In the genomic region with DNA sequence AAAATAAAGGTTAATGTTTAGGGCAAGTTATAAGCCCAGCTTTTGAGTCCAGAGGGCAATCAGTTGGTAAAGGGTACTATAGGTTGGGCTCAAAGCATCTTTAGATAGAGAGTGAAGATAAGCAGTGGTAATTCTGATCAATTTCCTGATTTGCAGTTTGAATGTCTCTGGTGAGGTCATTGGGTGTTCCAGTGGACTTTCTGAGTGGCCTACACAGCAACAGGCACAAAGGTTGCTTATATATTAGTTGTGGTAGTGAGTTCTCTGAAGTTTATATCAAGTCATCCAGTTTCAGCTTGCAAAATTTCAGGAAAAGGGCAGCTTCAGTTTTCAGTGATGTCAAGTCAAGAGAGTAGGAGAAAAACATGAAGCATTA, we compare ENCODE assay signal across 25 cellular contexts. TPM values are rescaled to one million over a fixed set of nuclear protein-coding genes. Genes with fewer than 3 reads are reported as not detected.
DNase-seq lines count a peak whose midpoint lies in the region; ATAC-seq, FAIRE-seq and TF ChIP-seq lines count a peak whose summit lies in the region.
"Had no signal": no experiment of that assay in that cellular context is flagged by ENCODE, and none has a peak within 500 bp of the region (broad histone marks: within the 10 kb centered on the region; RNA-seq: fewer than 3 reads in every experiment).

No MANE protein-coding gene starts in this region.

- H3K36me3 ChIP-seq in endothelial cell of umbilical vein (ENCODE audit: control insufficient read depth in 2 of 2, extremely low read depth in 1 of 2, insufficient read depth in 2 of 2, low read length in 2 of 2) = no peaks in the 10 kb centered on the region
- no peaks in the 10 kb centered on the region for H3K36me3 ChIP-seq in right lobe of liver
- H3K36me3 ChIP-seq in colonic mucosa = no peaks in the 10 kb centered on the region
- no peaks in the 10 kb centered on the region for H3K36me3 ChIP-seq in trophoblast cell (ENCODE audit: control insufficient read depth in 1 of 2, insufficient read depth in 2 of 2, low read length in 2 of 2)
- H3K36me3 ChIP-seq: BE2C had no signal

- no peak overlapping the region for H4K91ac ChIP-seq in trophoblast cell (ENCODE audit: low read depth, low read length)

- no peak for FAIRE-seq in endothelial cell of umbilical vein (lab: Jason Lieb, UNC)
- FAIRE-seq: A549, G401.6, GM12892, GM19239, H1 had no signal

- H3K27ac ChIP-seq in VCaP = peak overlapping the region; percentile 76
- no peak overlapping the region for H3K27ac ChIP-seq in endothelial cell of umbilical vein (ENCODE audit: insufficient read depth, low read depth, low read length)
- H3K27ac ChIP-seq in right lobe of liver = peak overlapping the region; percentile 28 to 91 (median 88)
- no peak overlapping the region for H3K27ac ChIP-seq in colonic mucosa
- H3K27ac ChIP-seq in trophoblast cell (ENCODE audit: low read depth, low read length) = no peak overlapping the region
- H3K27ac ChIP-seq: A549; BLaER1 treated with 17β-estradiol and CSF1 and Interleukin-3, amounts not matched to agents 10 nM and 100 nM; GM23248 had no signal

- H3K79me2 ChIP-seq in endothelial cell of umbilical vein (ENCODE audit: control insufficient read depth, insufficient read depth, low read length) (no peaks in the 10 kb centered on the region), trophoblast cell (ENCODE audit: control insufficient read depth, insufficient read depth, low read length, poor library complexity) (no peaks in the 10 kb centered on the region)

- no peak overlapping the region for H3K14ac ChIP-seq in trophoblast cell (ENCODE audit: low read length)

- POLR2A ChIA-PET in endothelial cell of umbilical vein (lab: Charles Lee) = no interaction called here

- H4K8ac ChIP-seq in trophoblast cell (ENCODE audit: low read depth, low read length) = no peak overlapping the region

- peak; percentile 37 for DNase-seq in DMS53 (lab: John Stamatoyannopoulos, UW)
- no peak for DNase-seq in DMS53 treated with DMSO at 0.1 percent for 48 hours (lab: John Stamatoyannopoulos, UW; ENCODE audit: unreplicated experiment)
- peak; percentile 28 for DNase-seq in endothelial cell of umbilical vein (ENCODE audit: low read depth, low spot score)
- DNase-seq in right lobe of liver = no peak
- DNase-seq in colonic mucosa = no peak
- no peak for DNase-seq in trophoblast cell
- DNase-seq: 8988T; ACHN; AML-193; BE2C; Calu3; CD4-positive, alpha-beta memory T cell; COR-L47; DND-41; GM23248; H7; HCEC 1CT had no signal

- H4K20me1 ChIP-seq in endothelial cell of umbilical vein (replicated peaks; ENCODE audit: control insufficient read depth, extremely low read depth, insufficient read depth, low read length) = no peaks in the 10 kb centered on the region
- H4K20me1 ChIP-seq: BLaER1 treated with 17β-estradiol and CSF1 and Interleukin-3, amounts not matched to agents 10 nM and 100 nM had no signal

- H3K9ac ChIP-seq in endothelial cell of umbilical vein (replicated peaks; ENCODE audit: extremely low read depth, insufficient read depth, low read length) = no peak overlapping the region
- no peak overlapping the region for H3K9ac ChIP-seq in colonic mucosa (ENCODE audit: low read depth in 2 of 2, low read length in 2 of 2)
- no peak overlapping the region for H3K9ac ChIP-seq in trophoblast cell (ENCODE audit: low read length)
- H3K9ac ChIP-seq: BLaER1 treated with 17β-estradiol and CSF1 and Interleukin-3, amounts not matched to agents 10 nM and 100 nM; GM23248 had no signal

- H3K4me1 ChIP-seq in endothelial cell of umbilical vein (ENCODE audit: control insufficient read depth, extremely low read depth, insufficient read depth, low read length) = peaks cover 2% of the 10 kb centered on the region
- peaks cover 0 to 67% (median 28%) of the 10 kb centered on the region in 4 donors for H3K4me1 ChIP-seq in right lobe of liver
- no peaks in the 10 kb centered on the region for H3K4me1 ChIP-seq in colonic mucosa
- no peaks in the 10 kb centered on the region for H3K4me1 ChIP-seq in trophoblast cell (ENCODE audit: control insufficient read depth in 1 of 2, insufficient read depth in 2 of 2, low read length in 2 of 2)
- H3K4me1 ChIP-seq: A549; BE2C; BLaER1 treated with 17β-estradiol and CSF1 and Interleukin-3, amounts not matched to agents 10 nM and 100 nM had no signal

- no peak overlapping the region for H3K4ac ChIP-seq in trophoblast cell (ENCODE audit: low read depth, low read length)

- no peaks in the 10 kb centered on the region for H3K9me3 ChIP-seq in endothelial cell of umbilical vein (replicated peaks; ENCODE audit: control insufficient read depth, insufficient read depth, low read length)
- H3K9me3 ChIP-seq in right lobe of liver = no peaks in the 10 kb centered on the region
- H3K9me3 ChIP-seq in colonic mucosa = no peaks in the 10 kb centered on the region
- H3K9me3 ChIP-seq in trophoblast cell (ENCODE audit: insufficient read depth, low read depth, low read length) = no peaks in the 10 kb centered on the region
- H3K9me3 ChIP-seq: A549, BE2C had no signal

- H2BK5ac ChIP-seq in trophoblast cell (ENCODE audit: low read depth, low read length, poor library complexity) = no peak overlapping the region

- no peaks in the 10 kb centered on the region for H3K9me1 ChIP-seq in endothelial cell of umbilical vein (replicated peaks; ENCODE audit: control insufficient read depth, extremely low read depth, insufficient read depth, low read length)

- no peak overlapping the region for H2AFZ ChIP-seq in endothelial cell of umbilical vein (ENCODE audit: low read depth, low read length)
- H2AFZ ChIP-seq in trophoblast cell (ENCODE audit: insufficient read depth, low read length, poor library complexity) = no peak overlapping the region
- H2AFZ ChIP-seq: GM23248 had no signal

- H3K27me3 ChIP-seq in endothelial cell of umbilical vein (ENCODE audit: control insufficient read depth in 2 of 2, insufficient read depth in 2 of 2, low read length in 2 of 2) (no peaks in the 10 kb centered on the region), right lobe of liver (no peaks in the 10 kb centered on the region), colonic mucosa (no peaks in the 10 kb centered on the region), trophoblast cell (ENCODE audit: insufficient read depth, low read length) (no peaks in the 10 kb centered on the region)
- H3K27me3 ChIP-seq: BE2C; BLaER1 treated with 17β-estradiol and CSF1 and Interleukin-3, amounts not matched to agents 10 nM and 100 nM had no signal

- H4K12ac ChIP-seq in trophoblast cell (ENCODE audit: low read depth, low read length) = no peak overlapping the region

- H2BK120ac ChIP-seq in trophoblast cell (ENCODE audit: insufficient read depth, low read length, poor library complexity) = no peak overlapping the region

- TF ChIP-seq CTCF in VCaP (conservative IDR thresholded peaks at IDR 0.05) (no peak), endothelial cell of umbilical vein (IDR thresholded peaks at IDR 0.05; ENCODE audit: extremely low read depth in 1 of 2, insufficient read depth in 1 of 2, low read depth in 1 of 2, low read length in 2 of 2) (no peak), right lobe of liver (IDR thresholded peaks at IDR 0.05) (no peak), colonic mucosa (IDR thresholded peaks at IDR 0.05) (no peak)

- no peak overlapping the region for H2BK12ac ChIP-seq in trophoblast cell (ENCODE audit: low read length)

- intact Hi-C loops in endothelial cell of umbilical vein (cut with micrococcal nuclease) = no loop called here
- intact Hi-C loops in right lobe of liver (cut with DNase I) = no loop called here
- intact Hi-C loops in colonic mucosa (cut with DNase I) = no loop called here

- CTCF ChIA-PET in endothelial cell of umbilical vein (lab: Charles Lee) = no interaction called here

- H3K79me1 ChIP-seq in trophoblast cell (ENCODE audit: low read length) = no peaks in the 10 kb centered on the region

- no peak overlapping the region for H3K23ac ChIP-seq in trophoblast cell (ENCODE audit: low read length)

- ATAC-seq in right lobe of liver (peak; percentile 10 to 66 (median 51)), GM18909 (IDR thresholded peaks at IDR 0.05; ENCODE audit: poor library complexity, unreplicated experiment) (no peak)
- ATAC-seq: A549 had no signal

- H3K4me2 ChIP-seq in endothelial cell of umbilical vein (ENCODE audit: insufficient read depth, low read length) = no peak overlapping the region
- no peak overlapping the region for H3K4me2 ChIP-seq in trophoblast cell (ENCODE audit: low read length)
- H3K4me2 ChIP-seq: A549; BLaER1 treated with 17β-estradiol and CSF1 and Interleukin-3, amounts not matched to agents 10 nM and 100 nM had no signal

- dilution Hi-C loops in endothelial cell of umbilical vein (cut with MboI; ENCODE audit: extremely low pct_ligation_motif_present, low sequenced_read_pairs) = no loop called here

- no peak overlapping the region for H3K18ac ChIP-seq in trophoblast cell (ENCODE audit: low read length)

- BruUV-seq in endothelial cell of umbilical vein (replicated peaks; lab: Mats Ljungman, UMichigan) = no TSS peak

- TF ChIP-seq POLR2A in endothelial cell of umbilical vein (IDR thresholded peaks at IDR 0.05; ENCODE audit: low read depth, low read length) (no peak), right lobe of liver (IDR thresholded peaks at IDR 0.05) (no peak)

- H2AK5ac ChIP-seq in trophoblast cell (ENCODE audit: low read length) = no peak overlapping the region

- H3K4me3 ChIP-seq in endothelial cell of umbilical vein (replicated peaks in 1 of 3; ENCODE audit: insufficient read depth in 1 of 3, low read depth in 1 of 3, low read length in 3 of 3) = no peak overlapping the region
- H3K4me3 ChIP-seq in right lobe of liver = no peak overlapping the region
- H3K4me3 ChIP-seq in colonic mucosa = no peak overlapping the region
- H3K4me3 ChIP-seq in trophoblast cell (ENCODE audit: low read depth, low read length) = no peak overlapping the region
- H3K4me3 ChIP-seq: A549; BLaER1 treated with 17β-estradiol and CSF1 and Interleukin-3, amounts not matched to agents 10 nM and 100 nM; GM23248 had no signal

RNA-seq across cellular contexts. Expression of gene GIMAP5, which starts 29.1 kb away (rescaled TPM):
- total RNA-seq in endothelial cell of umbilical vein (0.44 and 0.85 TPM in 2 replicates), right lobe of liver (1 to 10 TPM; 2.9 to 9.8 (median 8.0) TPM), colonic mucosa (1 to 10 TPM; 2.5 to 5.2 TPM)
- polyA plus RNA-seq in endothelial cell of umbilical vein = 14.9 and 18.9 TPM in 2 replicates
- 11.6 and 12.5 TPM in 2 replicates for polyA plus RNA-seq in endothelial cell of umbilical vein (2011; cell fraction: cytosol; rRNA removed)
- polyA plus RNA-seq in endothelial cell of umbilical vein (2011; cell fraction: nucleus; rRNA removed) = 11.5 and 16.9 TPM in 2 replicates
- 1.8 TPM in 2 replicates for polyA plus RNA-seq in endothelial cell of umbilical vein (2012)
- 17.7 and 23.6 TPM in 2 replicates for polyA minus RNA-seq in endothelial cell of umbilical vein
- not detected for polyA minus RNA-seq in endothelial cell of umbilical vein (2011; cell fraction: cytosol; rRNA and poly(A)+ RNA removed)
- 13.4 and 14.2 TPM in 2 replicates for polyA minus RNA-seq in endothelial cell of umbilical vein (2011; cell fraction: nucleus; rRNA and poly(A)+ RNA removed)
- not detected in 2 replicates for polyA plus RNA-seq in trophoblast cell (2013)
- total RNA-seq: Calu3, GM23248, H1, H7 had no signal
- polyA plus RNA-seq: A549, GM23248, H1 had no signal

RNA-seq across cellular contexts. Expression of gene TMEM176B, which starts 33.8 kb away (rescaled TPM):
- not detected in 2 replicates for total RNA-seq in endothelial cell of umbilical vein
- 0.13 and 0.23 TPM in 2 replicates for polyA plus RNA-seq in endothelial cell of umbilical vein
- polyA plus RNA-seq in endothelial cell of umbilical vein (2011; cell fraction: cytosol; rRNA removed) = 0.06 TPM in 1 of 2 replicates, not detected in the other
- polyA plus RNA-seq in endothelial cell of umbilical vein (2011; cell fraction: nucleus; rRNA removed) = 0.34 TPM in 1 of 2 replicates, not detected in the other
- not detected in 2 replicates for polyA plus RNA-seq in endothelial cell of umbilical vein (2012)
- polyA minus RNA-seq in endothelial cell of umbilical vein = not detected in 2 replicates
- not detected for polyA minus RNA-seq in endothelial cell of umbilical vein (2011; cell fraction: cytosol; rRNA and poly(A)+ RNA removed)
- 0.48 TPM in 1 of 2 replicates, not detected in the other for polyA minus RNA-seq in endothelial cell of umbilical vein (2011; cell fraction: nucleus; rRNA and poly(A)+ RNA removed)
- total RNA-seq in right lobe of liver = 1,000 to 10,000 TPM in 1 of 6 experiments, 100 to 1,000 TPM in 5; 711 to 1,315 (median 795) TPM
- 100 to 1,000 TPM; 154 to 256 TPM for total RNA-seq in colonic mucosa
- polyA plus RNA-seq in trophoblast cell (2013) = 2.4 TPM in 2 replicates
- total RNA-seq: GM23248 had no signal
- polyA plus RNA-seq: CD4-positive, alpha-beta memory T cell; GM23248 had no signal

RNA-seq across cellular contexts. Expression of gene TMEM176A, which starts 34.2 kb away (rescaled TPM):
- not detected in 2 replicates for total RNA-seq in endothelial cell of umbilical vein
- not detected in 2 replicates for polyA plus RNA-seq in endothelial cell of umbilical vein
- not detected in 2 replicates for polyA plus RNA-seq in endothelial cell of umbilical vein (2011; cell fraction: cytosol; rRNA removed)
- not detected in 2 replicates for polyA plus RNA-seq in endothelial cell of umbilical vein (2011; cell fraction: nucleus; rRNA removed)
- not detected in 2 replicates for polyA plus RNA-seq in endothelial cell of umbilical vein (2012)
- not detected in 2 replicates for polyA minus RNA-seq in endothelial cell of umbilical vein
- polyA minus RNA-seq in endothelial cell of umbilical vein (2011; cell fraction: cytosol; rRNA and poly(A)+ RNA removed) = not detected
- polyA minus RNA-seq in endothelial cell of umbilical vein (2011; cell fraction: nucleus; rRNA and poly(A)+ RNA removed) = not detected in 2 replicates
- 1,000 to 10,000 TPM in 1 of 6 experiments, 100 to 1,000 TPM in 5; 441 to 1,033 (median 702) TPM for total RNA-seq in right lobe of liver
- total RNA-seq in colonic mucosa = 100 to 1,000 TPM; 130 to 170 TPM
- 1.7 and 1.8 TPM in 2 replicates for polyA plus RNA-seq in trophoblast cell (2013)
- total RNA-seq: GM23248, H7 had no signal
- polyA plus RNA-seq: GM23248 had no signal

RNA-seq across cellular contexts. Expression of gene GIMAP1, which starts 49.9 kb away (rescaled TPM):
- total RNA-seq in endothelial cell of umbilical vein (11.8 and 11.9 TPM in 2 replicates), right lobe of liver (1 to 10 TPM in 5 of 6 experiments, under 1 TPM in 1; 0.73 to 2.4 (median 1.8) TPM), colonic mucosa (1 to 10 TPM in 1 of 2 donors, under 1 TPM in 1; 0.94 to 1.6 TPM)
- polyA plus RNA-seq in endothelial cell of umbilical vein = 8.1 and 10.0 TPM in 2 replicates
- 8.7 and 11.0 TPM in 2 replicates for polyA plus RNA-seq in endothelial cell of umbilical vein (2011; cell fraction: cytosol; rRNA removed)
- polyA plus RNA-seq in endothelial cell of umbilical vein (2011; cell fraction: nucleus; rRNA removed) = 7.9 and 8.0 TPM in 2 replicates
- 7.8 and 12.2 TPM in 2 replicates for polyA plus RNA-seq in endothelial cell of umbilical vein (2012)
- 3.8 and 5.8 TPM in 2 replicates for polyA minus RNA-seq in endothelial cell of umbilical vein
- not detected for polyA minus RNA-seq in endothelial cell of umbilical vein (2011; cell fraction: cytosol; rRNA and poly(A)+ RNA removed)
- 5.0 and 6.5 TPM in 2 replicates for polyA minus RNA-seq in endothelial cell of umbilical vein (2011; cell fraction: nucleus; rRNA and poly(A)+ RNA removed)
- polyA plus RNA-seq in trophoblast cell (2013) = not detected in 2 replicates
- total RNA-seq: Calu3, GM23248, H1, H7 had no signal
- polyA plus RNA-seq: A549, GM23248, H1 had no signal

Comparison
In these comparisons a context has a peak if more than half of its experiments do, and no peak if none do; other contexts are left out.
1. DNase-seq: peak in DMS53 (single experiment) and endothelial cell of umbilical vein (single experiment); none in DMS53 treated with DMSO at 0.1 percent for 48 hours (single experiment), right lobe of liver (0 of 3), colonic mucosa (single experiment) and trophoblast cell (0 of 2).
2. H3K27ac ChIP-seq: peak in VCaP (single experiment) and right lobe of liver (3 of 3); none in endothelial cell of umbilical vein (single experiment), colonic mucosa (single experiment) and trophoblast cell (single experiment).
3. RNA of gene TMEM176B, which starts 33.8 kb away (total RNA-seq): 711 to 1,315 TPM in right lobe of liver and 154 to 256 TPM in colonic mucosa; not detected in endothelial cell of umbilical vein; every median in the first group is over 100 times any median in the second.
4. RNA of gene TMEM176A, which starts 34.2 kb away (total RNA-seq): 441 to 1,033 TPM in right lobe of liver and 130 to 170 TPM in colonic mucosa; not detected in endothelial cell of umbilical vein; every median in the first group is over 100 times any median in the second.